Comparison of ENCODE assay signal across 8 cellular contexts in genomic region chr1:116418091-116418830, GRCh38.
DNase-seq lines count a peak whose midpoint lies in the region; ATAC-seq and TF ChIP-seq lines count a peak whose summit lies in the region.

No MANE protein-coding gene starts in this region.

- CTCF ChIA-PET in RWPE1 (lab: Yijun Ruan, JAX), result interaction anchor here (0.6 to 2.9 kb wide), 2 partner anchors 46 to 67 kb away, joined by 3 to 15 read pairs; no protein-coding TSS in a partner anchor

- TF ChIP-seq CTCF in RWPE1 (conservative IDR thresholded peaks at IDR 0.05; ENCODE audit: low read depth), result no peak

- no peaks in the 10 kb centered on the region for H3K27me3 ChIP-seq in neuron (ENCODE audit: insufficient read depth, low read length)

- H3K9me3 ChIP-seq in neuron (ENCODE audit: low read length), result no peaks in the 10 kb centered on the region

- ATAC-seq in GM21717 (IDR thresholded peaks at IDR 0.05; ENCODE audit: unreplicated experiment), result peak; percentile 85

- H3K36me3 ChIP-seq in neuron (ENCODE audit: insufficient read depth, low read length), result no peaks in the 10 kb centered on the region

- H2AFZ ChIP-seq in neuron (ENCODE audit: low read depth, low read length), result peak overlapping the region; percentile 90

- POLR2A ChIA-PET in RWPE1 (lab: Yijun Ruan, JAX; ENCODE audit: low non-redundant PET), result interaction anchor here (0.8 kb wide), 1 partner anchor 69 kb away, joined by 3 read pairs; no protein-coding TSS in a partner anchor

- H3K4me1 ChIP-seq in neuron (ENCODE audit: insufficient read depth, low read length), result peaks cover 11% of the 10 kb centered on the region

- peak overlapping the region; percentile 86 for H3K4me3 ChIP-seq in neuron (ENCODE audit: low read length)

- DNase-seq in DMS79 treated with DMSO at 0.1 percent for 48 hours (lab: John Stamatoyannopoulos, UW) (peak; percentile 73), KG1 (lab: John Stamatoyannopoulos, UW) (peak; percentile 32), RWPE1 (ENCODE audit: low spot score) (peak; percentile 57), foreskin melanocyte (peak; percentile 69), stromal cell of bone marrow (ENCODE audit: low read depth) (peak; percentile 45)
- peak; percentile 95 for DNase-seq in activated effector memory CD4-positive, alpha-beta T cell treated with anti-CD3 and anti-CD28 coated beads, Interleukin-2, amount 50 U/mL, for 16 hours

- peak overlapping the region; percentile 65 for H3K27ac ChIP-seq in RWPE1

Comparison
In these comparisons a context has a peak if more than half of its experiments do, and no peak if none do; other contexts are left out.
1. Peak in every context shown above with its lines: DNase-seq, ATAC-seq, H3K4me3 ChIP-seq and H3K27ac ChIP-seq.
2. DNase-seq: peak in every context shown above with its lines; median percentile 95 in activated effector memory CD4-positive, alpha-beta T cell treated with anti-CD3 and anti-CD28 coated beads, Interleukin-2, amount 50 U/mL, for 16 hours; 73 in DMS79 treated with DMSO at 0.1 percent for 48 hours; 69 in foreskin melanocyte; 57 in RWPE1; 45 in stromal cell of bone marrow; 32 in KG1.